8 cellular contexts compared by ENCODE assay signal in the genomic region with DNA sequence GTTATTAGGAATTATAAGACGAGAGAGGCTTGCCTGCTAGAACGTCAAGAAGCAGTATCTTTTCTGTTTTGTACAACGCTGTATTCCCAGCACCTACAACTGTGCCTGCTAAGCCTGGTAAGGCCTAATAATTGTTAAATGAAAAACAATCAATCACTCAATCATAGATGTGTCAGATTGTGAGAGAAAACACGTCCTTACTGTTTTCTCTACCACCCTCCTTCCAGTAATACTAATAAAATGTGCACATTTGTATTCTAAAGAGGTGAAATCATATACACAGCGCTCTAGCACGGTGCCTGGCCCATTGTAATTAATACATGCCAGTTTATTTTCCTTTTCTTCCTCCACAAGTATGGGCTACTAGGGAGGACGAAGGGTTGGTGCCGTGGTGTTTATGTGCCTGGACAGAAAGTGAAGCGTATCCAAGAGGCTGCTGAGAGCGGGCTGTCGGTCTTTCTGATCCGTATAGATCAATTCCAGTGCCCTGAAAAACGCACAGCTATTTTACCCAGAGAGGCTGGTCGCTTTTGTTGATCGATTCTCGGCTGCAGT. TPM values are rescaled to one million over a fixed set of nuclear protein-coding genes. Genes with fewer than 3 reads are reported as not detected.
DNase-seq lines count a peak whose midpoint lies in the region; ATAC-seq and TF ChIP-seq lines count a peak whose summit lies in the region.

No MANE protein-coding gene starts in this region.

- no peaks in the 10 kb centered on the region; the same call in 1 of the 2 replicates for H3K9me3 ChIP-seq in OCI-LY1 (ENCODE audit: low read length)
- no peaks in the 10 kb centered on the region for H3K9me3 ChIP-seq in esophagus squamous epithelium
- H3K9me3 ChIP-seq in psoas muscle = no peaks in the 10 kb centered on the region

- H3K27ac ChIP-seq in OCI-LY1 (ENCODE audit: low read depth, low read length, poor library complexity, severe bottlenecking) (no peak overlapping the region), esophagus squamous epithelium (peak overlapping the region; percentile 67 to 91 (median 90)), psoas muscle (peak overlapping the region; percentile 87)

- no peaks in the 10 kb centered on the region for H4K20me1 ChIP-seq in OCI-LY1 (ENCODE audit: insufficient read depth, low read length)

- no peak for TF ChIP-seq POLR2A in esophagus squamous epithelium (IDR thresholded peaks at IDR 0.05)

- H3K4me3 ChIP-seq in OCI-LY1 (ENCODE audit: low read depth, low read length, poor library complexity, severe bottlenecking) = peak overlapping the region; percentile 83
- peak overlapping the region in 3 of 4 donors; percentile 73 to 85 (median 75) for H3K4me3 ChIP-seq in esophagus squamous epithelium
- H3K4me3 ChIP-seq in psoas muscle = peak overlapping the region; percentile 91

- H3K9ac ChIP-seq in OCI-LY1 (ENCODE audit: low read length) = peak overlapping the region; percentile 94; the same call in 1 of the 2 replicates

- WGBS in esophagus squamous epithelium, 2 donors = 16 to 17% methylated on average over 13 to 16 of the region's 16 CpGs
- 17 to 30% (median 19%) methylated on average over 16 of the region's 16 CpGs for WGBS in psoas muscle, 3 donors

- 0 out of 2 replicates have a peak, but pooled peaks cover 6% of the 10 kb centered on the region for H3F3A ChIP-seq in OCI-LY1 (ENCODE audit: insufficient read depth, low read length)

- TF ChIP-seq CTCF in OCI-LY1 (IDR thresholded peaks at IDR 0.05; ENCODE audit: low read length) (no peak), esophagus squamous epithelium (IDR thresholded peaks at IDR 0.05) (no peak), psoas muscle (IDR thresholded peaks at IDR 0.05) (no peak)

- H3K4me2 ChIP-seq in OCI-LY1 (ENCODE audit: low read length) = peak overlapping the region; percentile 98

- ATAC-seq in psoas muscle (no peak), HG02885 (IDR thresholded peaks at IDR 0.05; ENCODE audit: poor library complexity, unreplicated experiment) (no peak), GM21528 (IDR thresholded peaks at IDR 0.05; ENCODE audit: low FRiP score, unreplicated experiment) (no peak), HG02610 (IDR thresholded peaks at IDR 0.05; ENCODE audit: unreplicated experiment) (no peak)

- H3K36me3 ChIP-seq in OCI-LY1 (ENCODE audit: insufficient read depth, low read length) = peaks cover 4% of the 10 kb centered on the region
- H3K36me3 ChIP-seq in esophagus squamous epithelium = no peaks in the 10 kb centered on the region
- H3K36me3 ChIP-seq in psoas muscle (ENCODE audit: insufficient read depth in 1 of 2, low read depth in 1 of 2) = no peaks in the 10 kb centered on the region

- peaks cover 33% of the 10 kb centered on the region for H3K79me2 ChIP-seq in OCI-LY1 (ENCODE audit: insufficient read depth, low read length)

- DNase-seq in DMS53 (lab: John Stamatoyannopoulos, UW) (peak; percentile 64), esophagus squamous epithelium (lab: John Stamatoyannopoulos, UW) (no peak), psoas muscle (no peak), epidermal melanocyte (ENCODE audit: insufficient read length, low spot score) (no peak)

- intact Hi-C loops in esophagus squamous epithelium (cut with DNase I) (no loop called here), psoas muscle (cut with DNase I) (loop anchor here in 1 of 2 donors (5.0 to 10.0 kb wide), 2 partner anchors 79 to 132 kb away; no protein-coding TSS in a partner anchor)

- H3K4me1 ChIP-seq in OCI-LY1 (ENCODE audit: insufficient read depth, low read length, severe bottlenecking) (peaks cover 25% of the 10 kb centered on the region), esophagus squamous epithelium (peaks cover 17 to 48% (median 29%) of the 10 kb centered on the region in 3 donors), psoas muscle (peaks cover 3% of the 10 kb centered on the region)

- H2AFZ ChIP-seq in OCI-LY1 (ENCODE audit: low read length) = no peak overlapping the region

- H3K9me2 ChIP-seq in OCI-LY1 (ENCODE audit: low read depth, low read length) = no peaks in the 10 kb centered on the region

- H3K27me3 ChIP-seq in OCI-LY1 (ENCODE audit: insufficient read depth, low read length) = no peaks in the 10 kb centered on the region
- peaks cover 0 to 59% (median 0%) of the 10 kb centered on the region in 4 donors for H3K27me3 ChIP-seq in esophagus squamous epithelium
- H3K27me3 ChIP-seq in psoas muscle (ENCODE audit: insufficient read depth in 3 of 3, low read length in 2 of 3) = no peaks in the 10 kb centered on the region

RNA-seq across cellular contexts. Expression of gene AUTS2, which starts 1.5 kb away (rescaled TPM):
- 10 to 100 TPM in 3 of 4 donors, 1 to 10 TPM in 1; 9.5 to 36.2 (median 23.0) TPM for total RNA-seq in esophagus squamous epithelium
- 10 to 100 TPM; 14.3 to 33.5 (median 22.1) TPM for total RNA-seq in psoas muscle
- 10 to 100 TPM in 1 of 3 donors, 1 to 10 TPM in 2; 5.0 to 12.2 (median 6.0) TPM for polyA plus RNA-seq in psoas muscle
